1 cellular context compared by ENCODE assay signal in genomic region chr11:1546536-1547466, GRCh38.
TF ChIP-seq lines count a peak whose summit lies in the region.

No MANE protein-coding gene starts in this region.

TF ChIP-seq in A549, 52 proteins besides CTCF, POLR2A, EP300 and RAD21 (continued from another document):
- TF ChIP-seq BCL3 (IDR thresholded peaks at IDR 0.05) (no peak), HOXB13 (CRISPR knock-in tag; IDR thresholded peaks at IDR 0.05; ENCODE audit: low read depth) (no peak), RFX5 (IDR thresholded peaks at IDR 0.05) (no peak), MAZ (IDR thresholded peaks at IDR 0.05; ENCODE audit: borderline replicate concordance, low read depth, low read length) (no peak), MAFK (IDR thresholded peaks at IDR 0.05; ENCODE audit: partially characterized antibody) (no peak), E2F6 (IDR thresholded peaks at IDR 0.05; ENCODE audit: borderline replicate concordance, low read depth) (peak; percentile 58), EHMT2 (IDR thresholded peaks at IDR 0.05; ENCODE audit: low read depth) (no peak), NR3C1 (IDR thresholded peaks at IDR 0.05) (no peak), HEYL (CRISPR knock-in tag; IDR thresholded peaks at IDR 0.05) (no peak), SREBF2 (IDR thresholded peaks at IDR 0.05) (no peak), RNF2 (IDR thresholded peaks at IDR 0.05; ENCODE audit: borderline replicate concordance, low read depth) (no peak), HOXB5 (CRISPR knock-in tag; IDR thresholded peaks at IDR 0.05) (no peak)
